15 cellular contexts compared by ENCODE assay signal in genomic region chr3:171811913-171812321, GRCh38. TPM values are rescaled to one million over a fixed set of nuclear protein-coding genes. Genes with fewer than 3 reads are reported as not detected.
A peak's percentile ranks its signal among the peaks of the same experiment; 100 is the strongest.
DNase-seq lines count a peak whose midpoint lies in the region; ATAC-seq, FAIRE-seq and TF ChIP-seq lines count a peak whose summit lies in the region.
"Had no signal": no experiment of that assay in that cellular context is flagged by ENCODE, and none has a peak within 500 bp of the region (broad histone marks: within the 10 kb centered on the region; RNA-seq: fewer than 3 reads in every experiment).

No MANE protein-coding gene starts in this region.

- H3K4me1 ChIP-seq in A549 (peaks cover 50% of the 10 kb centered on the region), breast epithelium (no peaks in the 10 kb centered on the region), mesenchymal stem cell (ENCODE audit: control insufficient read depth, insufficient read depth, low read depth, low read length) (peaks cover 7% of the 10 kb centered on the region), pancreas (peaks cover 0 to 17% (median 8%) of the 10 kb centered on the region in 3 donors)

- DNase-seq in A549 (ENCODE audit: low read depth in 1 of 2, low spot score in 1 of 2) (peak in 1 of 2 experiments; percentile 66), breast epithelium (ENCODE audit: low spot score in 2 of 2) (no peak), mesenchymal stem cell (peak; percentile 83), pancreas (no peak), AG08395 (ENCODE audit: low spot score) (no peak), NCI-H146 (lab: John Stamatoyannopoulos, UW) (no peak)
- DNase-seq: activated CD4-positive, alpha-beta memory T cell treated with anti-CD3 and anti-CD28 coated beads for 36 hours; BE2C; endodermal cell; NCI-H2227 treated with DMSO at 0.1 percent for 48 hours; T-cell had no signal

- no peak overlapping the region for H2AFZ ChIP-seq in mesenchymal stem cell (ENCODE audit: low read depth, low read length)

- FAIRE-seq in A549 (lab: Jason Lieb, UNC) (no peak), pancreas (lab: Jason Lieb, UNC) (no peak)

- TF ChIP-seq EP300 in A549 (IDR thresholded peaks at IDR 0.05) (peak in 1 of 2 experiments; percentile 8; a peak in 1 of 5 replicates), Ishikawa (IDR thresholded peaks at IDR 0.05; ENCODE audit: borderline replicate concordance) (no peak)

- H2AK5ac ChIP-seq in mesenchymal stem cell (ENCODE audit: low read length, severe bottlenecking): peak overlapping the region; percentile 69

- TF ChIP-seq POLR2A in A549 (IDR thresholded peaks at IDR 0.05; ENCODE audit: low read length): no peak
- no peak for TF ChIP-seq POLR2A in breast epithelium (IDR thresholded peaks at IDR 0.05)

- no peak overlapping the region for H2BK5ac ChIP-seq in mesenchymal stem cell (ENCODE audit: low read depth, low read length, poor library complexity, severe bottlenecking)

- peak overlapping the region in 1 of 2 experiments; percentile 80 for H3K4ac ChIP-seq in mesenchymal stem cell (ENCODE audit: low read depth in 1 of 2, low read length in 2 of 2)

- H3K14ac ChIP-seq in mesenchymal stem cell (ENCODE audit: low read length in 2 of 2): no peak overlapping the region

- H4K8ac ChIP-seq in mesenchymal stem cell (ENCODE audit: low read length): no peak overlapping the region

- POLR2A ChIA-PET in A549 (lab: Yijun Ruan, JAX): interaction anchor here (0.7 to 2.1 kb wide), 4 partner anchors 13 to 230 kb away, joined by 3 to 5 read pairs (median 4); no protein-coding TSS in a partner anchor

- TF ChIP-seq CTCF in A549 (IDR thresholded peaks at IDR 0.05): no peak
- no peak for TF ChIP-seq CTCF in breast epithelium (IDR thresholded peaks at IDR 0.05)
- TF ChIP-seq CTCF in pancreas (IDR thresholded peaks at IDR 0.05): no peak

- H3K9me3 ChIP-seq in A549 (0 out of 3 replicates have a peak, but pooled peaks cover 3% of the 10 kb centered on the region), breast epithelium (no peaks in the 10 kb centered on the region), mesenchymal stem cell (ENCODE audit: control insufficient read depth, low read length) (no peaks in the 10 kb centered on the region), pancreas (no peaks in the 10 kb centered on the region)
- H3K9me3 ChIP-seq: BE2C had no signal

- peaks cover 2% of the 10 kb centered on the region for H3K79me1 ChIP-seq in mesenchymal stem cell (replicated peaks; ENCODE audit: low read length, poor library complexity, severe bottlenecking)

- H3K4me2 ChIP-seq in A549 (peak overlapping the region; percentile 92), mesenchymal stem cell (ENCODE audit: low read length, poor library complexity, severe bottlenecking) (no peak overlapping the region)

- H3K36me3 ChIP-seq in breast epithelium: no peaks in the 10 kb centered on the region
- no peaks in the 10 kb centered on the region for H3K36me3 ChIP-seq in mesenchymal stem cell (ENCODE audit: control insufficient read depth in 1 of 2, insufficient read depth in 2 of 2, low read depth in 1 of 2, low read length in 2 of 2)
- no peaks in the 10 kb centered on the region for H3K36me3 ChIP-seq in pancreas
- H3K36me3 ChIP-seq: BE2C had no signal

- H3K9ac ChIP-seq in mesenchymal stem cell (ENCODE audit: low read length): peak overlapping the region; percentile 95

- TF ChIP-seq RAD21 in A549 (conservative IDR thresholded peaks at IDR 0.05 in 1 of 2, IDR thresholded peaks at IDR 0.05 in 1 of 2): no peak; a peak in 1 of 5 replicates
- no peak for TF ChIP-seq RAD21 in Ishikawa (IDR thresholded peaks at IDR 0.05; ENCODE audit: low read depth)

- ATAC-seq in A549 (no peak), pancreas (no peak), HG03439 (IDR thresholded peaks at IDR 0.05; ENCODE audit: unreplicated experiment) (no peak)
- ATAC-seq: activated naive CD4-positive, alpha-beta T cell treated with anti-CD3 and anti-CD28 coated beads, Interleukin-2, amount 50 U/mL, for 72 hours; T-cell had no signal

- H2BK120ac ChIP-seq in mesenchymal stem cell (ENCODE audit: low read depth, low read length): peak overlapping the region; percentile 49

- H3K4me3 ChIP-seq in A549: peak overlapping the region; percentile 27; the same call in 1 of the 3 replicates
- H3K4me3 ChIP-seq in breast epithelium: no peak overlapping the region
- H3K4me3 ChIP-seq in mesenchymal stem cell (ENCODE audit: insufficient read depth in 1 of 2, low read depth in 1 of 2, low read length in 2 of 2): peak overlapping the region in 1 of 2 experiments; percentile 47
- no peak overlapping the region for H3K4me3 ChIP-seq in pancreas

- peak overlapping the region; percentile 50 for H4K91ac ChIP-seq in mesenchymal stem cell (ENCODE audit: low read length)

- H3K27ac ChIP-seq in A549 (peak overlapping the region; percentile 94 to 95), breast epithelium (peak overlapping the region; percentile 71 to 94), mesenchymal stem cell (ENCODE audit: low read length, poor library complexity, severe bottlenecking) (peak overlapping the region; percentile 43), pancreas (peak overlapping the region in 1 of 4 donors; percentile 0)

- peak overlapping the region; percentile 23 for H2BK15ac ChIP-seq in mesenchymal stem cell (ENCODE audit: low read depth, poor library complexity, severe bottlenecking)

- CTCF ChIA-PET in A549 (lab: Yijun Ruan, JAX): interaction anchor here (1.0 to 1.6 kb wide), 2 partner anchors 18 to 21 kb away, joined by 3 to 10 read pairs; no protein-coding TSS in a partner anchor

- peak overlapping the region in 1 of 2 experiments; percentile 70 for H3K18ac ChIP-seq in mesenchymal stem cell (ENCODE audit: low read depth in 1 of 2, low read length in 2 of 2)

- peak overlapping the region in 1 of 2 experiments; percentile 52 for H2BK12ac ChIP-seq in mesenchymal stem cell (ENCODE audit: low read length in 2 of 2)

- H3K27me3 ChIP-seq in breast epithelium (no peaks in the 10 kb centered on the region), mesenchymal stem cell (ENCODE audit: control insufficient read depth in 1 of 2, insufficient read depth in 1 of 2, low read length in 2 of 2) (no peaks in the 10 kb centered on the region), pancreas (no peaks in the 10 kb centered on the region)

- 51% methylated on average over 9 of the region's 9 CpGs for WGBS in A549 (ENCODE audit: missing lambda C conversion rate)
- 91% methylated on average over 9 of the region's 9 CpGs for WGBS in mesenchymal stem cell
- WGBS in pancreas, 2 donors: 96 to 98% methylated on average over 9 of the region's 9 CpGs

- no peak overlapping the region for H3K23ac ChIP-seq in mesenchymal stem cell (ENCODE audit: low read length in 2 of 2)

- intact Hi-C loops in breast epithelium (cut with DNase I; ENCODE audit: low total_unique reads): no loop called here
- intact Hi-C loops in pancreas (cut with DNase I): no loop called here

TF ChIP-seq in A549, 52 proteins besides CTCF, POLR2A, EP300 and RAD21:
- TF ChIP-seq FOSL2 (IDR thresholded peaks at IDR 0.05) (peak; percentile 34; the same call in 1 of the 2 replicates), FOSL2 (CRISPR knock-in tag; IDR thresholded peaks at IDR 0.05) (no peak; the same call in 1 of the 2 replicates), CEBPB (IDR thresholded peaks at IDR 0.05) (peak in 1 of 2 experiments; percentile 90; a peak in 2 of 4 replicates), ZSCAN20 (CRISPR knock-in tag; IDR thresholded peaks at IDR 0.05) (0 out of 2 replicates have a peak, but pooled peaks have one; percentile 52), HOXB13 (CRISPR knock-in tag; IDR thresholded peaks at IDR 0.05; ENCODE audit: low read depth) (no peak), HEYL (CRISPR knock-in tag; IDR thresholded peaks at IDR 0.05) (peak; percentile 73; the same call in 1 of the 2 replicates)

TF ChIP-seq in Ishikawa, 13 proteins besides CTCF, POLR2A, EP300 and RAD21:
- TF ChIP-seq TEAD4 (IDR thresholded peaks at IDR 0.05) (peak; percentile 83), TCF12 (IDR thresholded peaks at IDR 0.05; ENCODE audit: low read depth) (no peak), CEBPB (IDR thresholded peaks at IDR 0.05) (peak; percentile 88)

RNA-seq across cellular contexts. Expression of gene PLD1, which starts 1.6 kb away (rescaled TPM):
- polyA plus RNA-seq in A549 (2011; rRNA removed): 26.6 and 27.2 TPM in 2 replicates
- polyA plus RNA-seq in A549 (2012; cell fraction: cytosol; rRNA removed): 4.6 and 6.0 TPM in 2 replicates
- 7.7 and 16.9 TPM in 2 replicates for polyA plus RNA-seq in A549 (2012; cell fraction: nucleus; rRNA removed)
- 5.2 to 7.3 TPM (median 6.6 TPM) in 3 replicates for polyA plus RNA-seq in A549 (2017; fragmentation: RNase III; extraction: RNeasy Plus Mini Kit Qiagen cat#74134 plus additional on column Dnase treatment)
- polyA minus RNA-seq in A549 (2011; rRNA and poly(A)+ RNA removed): 36.8 and 43.7 TPM in 2 replicates
- 10 to 100 TPM; 21.1 to 36.9 (median 24.9) TPM for total RNA-seq in breast epithelium
- polyA plus RNA-seq in mesenchymal stem cell (2013, experiment 1 of 2): 18.9 TPM
- 18.3 TPM for polyA plus RNA-seq in mesenchymal stem cell (2013, experiment 2 of 2)
- 10 to 100 TPM; 25.2 to 62.1 (median 38.6) TPM for total RNA-seq in pancreas
- 10 to 100 TPM; 14.7 to 29.3 TPM for polyA plus RNA-seq in pancreas

RNA-seq across cellular contexts. Expression of gene TMEM212, which starts 31.2 kb away (rescaled TPM):
- polyA plus RNA-seq in A549 (2011; rRNA removed) (not detected in 2 replicates), A549 (2017; fragmentation: RNase III; extraction: RNeasy Plus Mini Kit Qiagen cat#74134 plus additional on column Dnase treatment) (not detected in 3 replicates), pancreas (not detected)
- polyA plus RNA-seq in A549 (2012; cell fraction: cytosol; rRNA removed): not detected in 2 replicates
- polyA plus RNA-seq in A549 (2012; cell fraction: nucleus; rRNA removed): not detected in 2 replicates
- polyA minus RNA-seq in A549 (2011; rRNA and poly(A)+ RNA removed): not detected in 2 replicates
- total RNA-seq in breast epithelium (1 to 10 TPM in 1 of 3 donors, not detected in 2; 1.3 TPM), pancreas (not detected)
- polyA plus RNA-seq in mesenchymal stem cell (2013, experiment 1 of 2): 0.06 TPM
- polyA plus RNA-seq in mesenchymal stem cell (2013, experiment 2 of 2): not detected
- total RNA-seq: activated CD4-positive, alpha-beta memory T cell treated with anti-CD3 and anti-CD28 coated beads for 36 hours; activated naive CD4-positive, alpha-beta T cell treated with anti-CD3 and anti-CD28 coated beads, Interleukin-2, amount 50 U/mL, for 72 hours; endodermal cell; H4; T-cell had no signal
